In the genomic region with DNA sequence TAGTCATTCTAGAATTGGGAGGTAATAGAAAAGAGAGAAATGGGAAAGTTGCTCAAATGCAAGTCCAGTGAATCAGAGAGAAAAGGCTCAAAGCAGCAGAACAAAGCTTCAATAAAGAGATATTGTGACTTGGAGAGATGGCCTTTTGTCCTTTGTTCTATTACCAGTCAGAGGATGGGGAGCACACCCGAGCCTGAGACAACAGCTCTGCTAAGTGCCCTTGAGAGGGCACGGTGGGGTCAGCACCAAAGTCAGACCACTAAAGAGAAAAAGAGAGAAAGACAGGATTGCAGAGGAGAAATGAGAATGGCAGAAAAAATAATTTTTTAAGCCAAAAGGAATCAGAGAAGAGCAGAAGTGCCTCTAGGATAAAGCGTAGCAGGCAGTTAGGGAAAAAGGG, we compare ENCODE assay signal across 6 cellular contexts.
DNase-seq lines count a peak whose midpoint lies in the region.
"Not testable (repeated sequence)": the region's sequence is repeated elsewhere in the genome, so short reads cannot be mapped to it uniquely, and the experiment has no call there.

No MANE protein-coding gene starts in this region.

- not testable (repeated sequence) for H3K27ac ChIP-seq in caudate nucleus (ENCODE audit: low read depth, low read length)

- DNase-seq in caudate nucleus (lab: John Stamatoyannopoulos, UW) (peak in 31 of 61 donors; percentile 0 to 44 (median 9)), globus pallidus (ENCODE audit: low spot score) (peak; percentile 80), inferior parietal cortex (ENCODE audit: extremely low spot score) (peak; percentile 25), midbrain (lab: John Stamatoyannopoulos, UW) (peak; percentile 65), pons (ENCODE audit: low spot score) (peak; percentile 89), superior temporal gyrus (ENCODE audit: extremely low spot score) (peak; percentile 64)

Comparison
In these comparisons a context has a peak if more than half of its experiments do, and no peak if none do; other contexts are left out.
1. DNase-seq: peak in every context shown above with its lines; median percentile 89 in pons; 80 in globus pallidus; 65 in midbrain; 64 in superior temporal gyrus; 25 in inferior parietal cortex; 9 in caudate nucleus.